In genomic region chr6:110048221-110048875, GRCh38 we compare ENCODE assay signal across 1 cellular context.
TF ChIP-seq lines count a peak whose summit lies in the region.

No MANE protein-coding gene starts in this region.

TF ChIP-seq in GM23338, 12 proteins besides CTCF, POLR2A, EP300 and RAD21 (continued from another document):
- no peak for TF ChIP-seq REST (IDR thresholded peaks at IDR 0.05; ENCODE audit: unreplicated experiment)
- no peak for TF ChIP-seq NANOG (IDR thresholded peaks at IDR 0.05; ENCODE audit: borderline replicate concordance)
- TF ChIP-seq ZNF114 (CRISPR knock-in tag; IDR thresholded peaks at IDR 0.05) = no peak
- TF ChIP-seq EZH2phosphoT487 (IDR thresholded peaks at IDR 0.05; ENCODE audit: unreplicated experiment) = no peak
- TF ChIP-seq ZNF331 (CRISPR knock-in tag; IDR thresholded peaks at IDR 0.05; ENCODE audit: low read depth) = no peak
- no peak for TF ChIP-seq ETS1 (IDR thresholded peaks at IDR 0.05)
- TF ChIP-seq POLR2AphosphoS5 (IDR thresholded peaks at IDR 0.05; ENCODE audit: low read depth) = no peak
TF ChIP-seq in GM23338: peak in this region for 0.
